19 cellular contexts compared by ENCODE assay signal in the genomic region with DNA sequence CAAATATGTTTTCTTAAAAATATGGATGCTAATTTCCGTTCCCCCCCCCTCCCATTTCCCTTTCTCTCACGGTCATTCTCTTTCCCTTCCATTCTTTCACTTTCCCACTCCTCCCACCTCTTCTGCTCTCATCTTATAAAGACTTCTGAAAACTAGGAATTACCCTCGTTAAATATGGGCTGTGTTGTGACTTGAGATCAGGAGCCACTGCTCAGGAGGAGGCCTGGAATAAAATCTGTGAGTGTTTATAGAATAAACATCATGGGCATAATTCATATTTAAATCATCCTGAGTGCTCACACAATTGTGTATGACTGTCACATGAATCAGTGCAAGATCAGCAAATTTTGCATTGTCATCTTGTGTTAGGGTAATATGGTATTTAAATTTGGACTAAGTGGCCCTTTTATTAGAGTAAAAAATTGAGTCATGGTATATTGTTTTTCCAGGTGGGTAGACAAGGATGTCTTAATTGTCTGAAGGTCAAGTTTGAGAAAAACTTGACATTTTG.
DNase-seq lines count a peak whose midpoint lies in the region; ATAC-seq and TF ChIP-seq lines count a peak whose summit lies in the region.
"Had no signal": no experiment of that assay in that cellular context is flagged by ENCODE, and none has a peak within 500 bp of the region (broad histone marks: within the 10 kb centered on the region; RNA-seq: fewer than 3 reads in every experiment).

No MANE protein-coding gene starts in this region.

- ATAC-seq in activated T-cell treated with anti-CD3 and anti-CD28 coated beads, Interleukin-2, amount 50 U/mL, for 72 hours (replicated peaks in 1 of 2) = peak in 1 of 2 donors; percentile 28
- ATAC-seq in activated T-cell treated with anti-CD3 and anti-CD28 coated beads, Interleukin-2, amount 50 U/mL, for 4 hours = no peak
- ATAC-seq in PC-3 (peak; percentile 61), GM18519 (IDR thresholded peaks at IDR 0.05; ENCODE audit: low FRiP score, unreplicated experiment) (no peak)

- TF ChIP-seq CTCF in PC-3 (conservative IDR thresholded peaks at IDR 0.05; ENCODE audit: low read depth, low read length) = no peak
- TF ChIP-seq CTCF in chondrocyte (IDR thresholded peaks at IDR 0.05) = no peak
- no peak for TF ChIP-seq CTCF in osteocyte (IDR thresholded peaks at IDR 0.05)

- no peaks in the 10 kb centered on the region for H3K36me3 Mint-ChIP-seq in activated T-cell treated with anti-CD3 and anti-CD28 coated beads, Interleukin-2, amount 50 U/mL, for 72 hours (ENCODE audit: insufficient read depth in 2 of 2)
- peaks cover 3% of the 10 kb centered on the region for H3K36me3 Mint-ChIP-seq in activated T-cell treated with anti-CD3 and anti-CD28 coated beads, Interleukin-2, amount 50 U/mL, for 4 hours (ENCODE audit: insufficient read depth)
- no peaks in the 10 kb centered on the region for H3K36me3 Mint-ChIP-seq in chondrocyte (ENCODE audit: low read depth)
- no peaks in the 10 kb centered on the region for H3K36me3 Mint-ChIP-seq in osteocyte (ENCODE audit: unreplicated experiment)

- no peak overlapping the region for H3K4me3 Mint-ChIP-seq in activated T-cell treated with anti-CD3 and anti-CD28 coated beads, Interleukin-2, amount 50 U/mL, for 72 hours
- H3K4me3 Mint-ChIP-seq in activated T-cell treated with anti-CD3 and anti-CD28 coated beads, Interleukin-2, amount 50 U/mL, for 4 hours = no peak overlapping the region
- H3K4me3 Mint-ChIP-seq in chondrocyte (ENCODE audit: unreplicated experiment) (peak overlapping the region; percentile 48), osteocyte (ENCODE audit: unreplicated experiment) (peak overlapping the region; percentile 62)
- H3K4me3 Mint-ChIP-seq: activated CD4-positive, alpha-beta T cell treated with anti-CD3 and anti-CD28 coated beads, Interleukin-2, amount 10 ng/mL, durations not matched to agents 7 days and 5 days had no signal

- no peak overlapping the region for H2AFZ ChIP-seq in PC-3 (ENCODE audit: low read length)
- H2AFZ ChIP-seq: hepatocyte had no signal

- intact Hi-C loops in PC-3 (cut with micrococcal nuclease) = loop anchor here (1.0 to 10.0 kb wide), 6 partner anchors 22 to 1062 kb away; no protein-coding TSS in a partner anchor

- H3K36me3 ChIP-seq in PC-3 (ENCODE audit: low read depth, low read length) = no peaks in the 10 kb centered on the region
- H3K36me3 ChIP-seq: HAP-1, SJCRH30, vagina had no signal

- peak overlapping the region; percentile 79 for H3K27ac ChIP-seq in PC-3 (ENCODE audit: low read length)
- H3K27ac ChIP-seq: hepatocyte, SJCRH30, vagina had no signal

- peaks cover 23% of the 10 kb centered on the region for H3K4me1 Mint-ChIP-seq in activated T-cell treated with anti-CD3 and anti-CD28 coated beads, Interleukin-2, amount 50 U/mL, for 72 hours (ENCODE audit: low read depth)
- peaks cover 10% of the 10 kb centered on the region for H3K4me1 Mint-ChIP-seq in activated T-cell treated with anti-CD3 and anti-CD28 coated beads, Interleukin-2, amount 50 U/mL, for 4 hours (ENCODE audit: low read depth)
- H3K4me1 Mint-ChIP-seq in chondrocyte (ENCODE audit: low read depth) (peaks cover 72% of the 10 kb centered on the region), osteocyte (ENCODE audit: unreplicated experiment) (peaks cover 75% of the 10 kb centered on the region)

- POLR2A ChIA-PET in PC-3 (lab: Charles Lee; ENCODE audit: unreplicated experiment) = no interaction called here

- no peaks in the 10 kb centered on the region for H3K79me2 ChIP-seq in PC-3 (ENCODE audit: low read length)
- H3K79me2 ChIP-seq: hepatocyte had no signal

- H3K9me2 ChIP-seq in PC-3 (replicated peaks; ENCODE audit: low read length) = no peaks in the 10 kb centered on the region

- no TSS peak for BruUV-seq in PC-3 (replicated peaks; lab: Mats Ljungman, UMichigan)

- H3K9me3 Mint-ChIP-seq in activated T-cell treated with anti-CD3 and anti-CD28 coated beads, Interleukin-2, amount 50 U/mL, for 72 hours = no peaks in the 10 kb centered on the region
- H3K9me3 Mint-ChIP-seq in activated T-cell treated with anti-CD3 and anti-CD28 coated beads, Interleukin-2, amount 50 U/mL, for 4 hours = no peaks in the 10 kb centered on the region
- H3K9me3 Mint-ChIP-seq in chondrocyte (ENCODE audit: low read depth) (no peaks in the 10 kb centered on the region), osteocyte (ENCODE audit: unreplicated experiment) (no peaks in the 10 kb centered on the region)
- H3K9me3 Mint-ChIP-seq: activated CD4-positive, alpha-beta T cell treated with anti-CD3 and anti-CD28 coated beads, Interleukin-2, amount 10 ng/mL, durations not matched to agents 7 days and 5 days had no signal

- DNase-seq in activated T-cell treated with anti-CD3 and anti-CD28 coated beads, Interleukin-2, amount 50 U/mL, for 72 hours = no peak
- no peak for DNase-seq in activated T-cell treated with anti-CD3 and anti-CD28 coated beads, Interleukin-2, amount 50 U/mL, for 4 hours
- DNase-seq in PC-3 = peak; percentile 77
- no peak for DNase-seq in chondrocyte (ENCODE audit: low spot score)
- DNase-seq in osteocyte (ENCODE audit: extremely low spot score, unreplicated experiment) = no peak
- DNase-seq in stimulated activated CD4-positive, alpha-beta T cell treated with anti-CD3 and anti-CD28 coated beads, Interleukin-2, amount 100 ng/mL, for 48 hours = no peak
- no peak for DNase-seq in NCI-H1930 (lab: John Stamatoyannopoulos, UW)
- DNase-seq: activated CD4-positive, alpha-beta T cell treated with anti-CD3 and anti-CD28 coated beads, Interleukin-2, amount 10 ng/mL, durations not matched to agents 7 days and 5 days; anterior cingulate cortex; Calu3; KG1; NCI-H226; posterior cingulate gyrus; SJCRH30; T-helper 9 cell had no signal

- H3K27me3 ChIP-seq in PC-3 (ENCODE audit: low read length) = no peaks in the 10 kb centered on the region
- H3K27me3 ChIP-seq: hepatocyte, SJCRH30, vagina had no signal

- H3K4me3 ChIP-seq in PC-3 (ENCODE audit: low read length) = peak overlapping the region; percentile 11; the same call in 1 of the 2 replicates
- H3K4me3 ChIP-seq: HAP-1, hepatocyte, SJCRH30, vagina had no signal

- peaks cover 4% of the 10 kb centered on the region for H3F3A ChIP-seq in PC-3 (ENCODE audit: low read length, unreplicated experiment)

- H3K9ac ChIP-seq in PC-3 (ENCODE audit: low read length) = peak overlapping the region; percentile 67

- no peaks in the 10 kb centered on the region for H3K27me3 Mint-ChIP-seq in activated T-cell treated with anti-CD3 and anti-CD28 coated beads, Interleukin-2, amount 50 U/mL, for 72 hours (ENCODE audit: low read depth)
- no peaks in the 10 kb centered on the region for H3K27me3 Mint-ChIP-seq in activated T-cell treated with anti-CD3 and anti-CD28 coated beads, Interleukin-2, amount 50 U/mL, for 4 hours (ENCODE audit: low read depth)
- H3K27me3 Mint-ChIP-seq in chondrocyte (ENCODE audit: low read depth) (no peaks in the 10 kb centered on the region), osteocyte (ENCODE audit: unreplicated experiment) (no peaks in the 10 kb centered on the region)
- H3K27me3 Mint-ChIP-seq: activated CD4-positive, alpha-beta T cell treated with anti-CD3 and anti-CD28 coated beads, Interleukin-2, amount 10 ng/mL, durations not matched to agents 7 days and 5 days had no signal

- CTCF ChIA-PET in PC-3 (lab: Charles Lee) = no interaction called here

- H3K4me1 ChIP-seq in PC-3 (ENCODE audit: insufficient read depth, low read length) = peaks cover 40% of the 10 kb centered on the region
- H3K4me1 ChIP-seq: SJCRH30, vagina had no signal

- H4K20me1 ChIP-seq in PC-3 (ENCODE audit: low read length) = no peaks in the 10 kb centered on the region

- H3K9me3 ChIP-seq in PC-3 (ENCODE audit: low read length) = no peaks in the 10 kb centered on the region
- H3K9me3 ChIP-seq: HAP-1, SJCRH30, vagina had no signal

- H3K27ac Mint-ChIP-seq in activated T-cell treated with anti-CD3 and anti-CD28 coated beads, Interleukin-2, amount 50 U/mL, for 72 hours = peak overlapping the region; percentile 30
- H3K27ac Mint-ChIP-seq in chondrocyte (ENCODE audit: unreplicated experiment) (peak overlapping the region; percentile 97), osteocyte (ENCODE audit: unreplicated experiment) (peak overlapping the region; percentile 98)
- H3K27ac Mint-ChIP-seq: activated CD4-positive, alpha-beta T cell treated with anti-CD3 and anti-CD28 coated beads, Interleukin-2, amount 10 ng/mL, durations not matched to agents 7 days and 5 days had no signal

- peak overlapping the region; percentile 52 for H3K4me2 ChIP-seq in PC-3 (ENCODE audit: low read length)
- H3K4me2 ChIP-seq: hepatocyte had no signal

Comparison
In these comparisons a context has a peak if more than half of its experiments do, and no peak if none do; other contexts are left out.
1. H3K27ac Mint-ChIP-seq: peak in every context shown above with its lines; median percentile 98 in osteocyte; 97 in chondrocyte; 30 in activated T-cell treated with anti-CD3 and anti-CD28 coated beads, Interleukin-2, amount 50 U/mL, for 72 hours.
2. H3K4me3 Mint-ChIP-seq: peak in chondrocyte (single experiment) and osteocyte (single experiment); none in activated T-cell treated with anti-CD3 and anti-CD28 coated beads, Interleukin-2, amount 50 U/mL, for 72 hours (0 of 2) and activated T-cell treated with anti-CD3 and anti-CD28 coated beads, Interleukin-2, amount 50 U/mL, for 4 hours (single experiment).